ENCODE assay signal across 10 cellular contexts in the genomic region with DNA sequence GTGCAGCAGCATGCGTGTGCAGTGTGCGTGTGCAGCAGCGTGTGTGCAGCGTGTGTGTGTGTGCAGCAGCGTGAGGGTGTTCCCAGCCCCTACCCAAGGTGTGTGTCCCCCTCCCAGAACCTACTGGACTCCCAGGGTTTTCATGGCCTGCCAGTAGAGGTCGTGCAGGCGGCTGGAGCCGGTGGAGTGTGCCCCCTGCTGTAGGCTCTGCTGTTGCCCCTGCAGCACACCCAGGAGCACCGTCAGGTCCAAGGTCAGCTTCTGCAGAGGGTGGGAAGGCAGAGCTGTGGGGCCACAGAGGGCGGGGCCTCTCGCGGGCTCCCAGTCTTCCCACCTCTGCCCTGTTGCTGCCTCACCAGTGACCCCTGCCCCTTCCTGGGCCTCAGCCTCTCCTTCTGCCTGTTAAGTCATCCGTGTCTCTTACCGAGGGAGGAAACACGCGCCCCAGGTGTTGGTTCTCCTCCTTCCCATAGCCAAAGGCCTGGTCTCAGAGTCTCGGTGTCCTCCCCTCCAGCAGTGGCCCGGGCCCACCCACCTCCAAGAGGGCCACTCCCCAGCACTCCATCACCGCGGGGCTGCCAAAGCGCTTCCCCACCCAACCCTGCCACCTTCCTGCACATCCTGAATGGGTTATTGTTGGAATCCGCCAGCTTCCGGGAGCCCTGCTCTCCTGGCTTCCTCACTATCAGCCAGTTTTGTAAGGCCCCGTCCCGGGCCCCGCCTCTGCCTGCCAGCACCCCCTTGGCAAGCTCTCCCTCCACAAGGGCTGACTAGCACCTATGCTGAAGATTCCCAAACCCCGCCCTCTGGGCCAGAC. TPM values are rescaled to one million over a fixed set of nuclear protein-coding genes. Genes with fewer than 3 reads are reported as not detected.
DNase-seq lines count a peak whose midpoint lies in the region; ATAC-seq and TF ChIP-seq lines count a peak whose summit lies in the region.
"Had no signal": no experiment of that assay in that cellular context is flagged by ENCODE, and none has a peak within 500 bp of the region (broad histone marks: within the 10 kb centered on the region; RNA-seq: fewer than 3 reads in every experiment).

No MANE protein-coding gene starts in this region.

- H3K27ac ChIP-seq in right atrium auricular region: peak overlapping the region; percentile 35 to 43
- peak overlapping the region in 2 of 4 donors; percentile 10 to 47 for H3K27ac ChIP-seq in sigmoid colon

- peaks cover 0 to 57% of the 10 kb centered on the region in 2 donors for H3K4me1 ChIP-seq in right atrium auricular region
- peaks cover 0 to 28% (median 22%) of the 10 kb centered on the region in 4 donors for H3K4me1 ChIP-seq in sigmoid colon

- TF ChIP-seq POLR2A in sigmoid colon (IDR thresholded peaks at IDR 0.05): no peak

- no peak overlapping the region for H3K4me3 ChIP-seq in H7 (ENCODE audit: insufficient read depth, low read depth, low read length)
- H3K4me3 ChIP-seq in right atrium auricular region: no peak overlapping the region
- H3K4me3 ChIP-seq in sigmoid colon: no peak overlapping the region

- H3K27me3 ChIP-seq in H7 (ENCODE audit: control insufficient read depth, insufficient read depth, low read length) (no peaks in the 10 kb centered on the region), right atrium auricular region (no peaks in the 10 kb centered on the region), sigmoid colon (peaks cover 0 to 7% (median 5%) of the 10 kb centered on the region in 3 donors)

- intact Hi-C loops in sigmoid colon (cut with DNase I): no loop called here

- peak in 1 of 2 donors; percentile 38 for TF ChIP-seq CTCF in right atrium auricular region (IDR thresholded peaks at IDR 0.05)
- no peak for TF ChIP-seq CTCF in sigmoid colon (IDR thresholded peaks at IDR 0.05)

- no peak for TF ChIP-seq EP300 in sigmoid colon (IDR thresholded peaks at IDR 0.05)

- DNase-seq in H7 (peak; percentile 87), UCSD-AML1 (lab: John Stamatoyannopoulos, UW; ENCODE audit: unreplicated experiment) (peak; percentile 66), right atrium auricular region (ENCODE audit: low spot score) (no peak), sigmoid colon (peak; percentile 66), SW 1271 (lab: John Stamatoyannopoulos, UW) (no peak)
- no peak for DNase-seq in stimulated activated CD4-positive, alpha-beta T cell treated with anti-CD3 and anti-CD28 coated beads, Interleukin-2, amount 100 ng/mL, for 48 hours
- DNase-seq: activated CD4-positive, alpha-beta T cell treated with anti-CD3 and anti-CD28 coated beads, Interleukin-2, amount 50 U/mL, for 1 hour; SIG-M5 had no signal

- ATAC-seq in HG03342 (IDR thresholded peaks at IDR 0.05; ENCODE audit: unreplicated experiment) (no peak), GM19324 (IDR thresholded peaks at IDR 0.05; ENCODE audit: low FRiP score, unreplicated experiment) (no peak)

- peaks cover 28% of the 10 kb centered on the region for H3K36me3 ChIP-seq in H7 (replicated peaks; ENCODE audit: control insufficient read depth, insufficient read depth, low read length)
- H3K36me3 ChIP-seq in right atrium auricular region: peaks cover 71% of the 10 kb centered on the region
- peaks cover 14 to 71% (median 56%) of the 10 kb centered on the region in 4 donors for H3K36me3 ChIP-seq in sigmoid colon

- H3K9me3 ChIP-seq in right atrium auricular region: no peaks in the 10 kb centered on the region
- H3K9me3 ChIP-seq in sigmoid colon: no peaks in the 10 kb centered on the region

- WGBS in sigmoid colon, 2 donors: 61 to 74% methylated on average over 27 of the region's 27 CpGs

RNA-seq across cellular contexts. Expression of gene MYBBP1A, which starts 14.8 kb away (rescaled TPM):
- 140 and 149 TPM in 2 replicates for total RNA-seq in H7 (2014; rRNA removed; shearing (Covaris generic))
- total RNA-seq in right atrium auricular region (10 to 100 TPM; 19.6 to 25.8 TPM), sigmoid colon (10 to 100 TPM; 23.2 to 32.4 (median 27.4) TPM)
- 10 to 100 TPM in 1 of 3 donors, 1 to 10 TPM in 2; 6.6 to 44.5 (median 7.4) TPM for polyA plus RNA-seq in sigmoid colon

RNA-seq across cellular contexts. Expression of gene GGT6, which starts 19.9 kb away (rescaled TPM):
- not detected in 2 replicates for total RNA-seq in H7 (2014; rRNA removed; shearing (Covaris generic))
- total RNA-seq in right atrium auricular region (not detected), sigmoid colon (1 to 10 TPM in 1 of 4 donors, under 1 TPM in 1, not detected in 2; 0.71 to 3.0 TPM)
- 10 to 100 TPM; 22.2 to 94.4 (median 28.4) TPM for polyA plus RNA-seq in sigmoid colon

RNA-seq across cellular contexts. Expression of gene SPNS2, which starts 41.8 kb away (rescaled TPM):
- total RNA-seq in H7 (2014; rRNA removed; shearing (Covaris generic)): 1.8 and 2.1 TPM in 2 replicates
- total RNA-seq in right atrium auricular region (10 to 100 TPM in 1 of 2 donors, 1 to 10 TPM in 1; 7.2 to 16.8 TPM), sigmoid colon (10 to 100 TPM in 1 of 4 donors, 1 to 10 TPM in 3; 5.3 to 10.8 (median 8.3) TPM)
- 10 to 100 TPM in 2 of 3 donors, 1 to 10 TPM in 1; 6.6 to 40.5 (median 12.0) TPM for polyA plus RNA-seq in sigmoid colon

RNA-seq across cellular contexts. Expression of gene SMTNL2, which starts 43.9 kb away (rescaled TPM):
- total RNA-seq in H7 (2014; rRNA removed; shearing (Covaris generic)): 1.4 and 1.9 TPM in 2 replicates
- total RNA-seq in right atrium auricular region: 10 to 100 TPM; 21.1 to 41.6 TPM
- 1 to 10 TPM in 3 of 4 donors, under 1 TPM in 1; 0.33 to 1.9 (median 1.6) TPM for total RNA-seq in sigmoid colon
- under 1 TPM in 2 of 3 donors, not detected in 1; 0.45 to 0.60 TPM for polyA plus RNA-seq in sigmoid colon

Comparison
In these comparisons a context has a peak if more than half of its experiments do, and no peak if none do; other contexts are left out.
1. DNase-seq: peak in H7 (single experiment), UCSD-AML1 (single experiment) and sigmoid colon (single experiment); none in right atrium auricular region (single experiment), stimulated activated CD4-positive, alpha-beta T cell treated with anti-CD3 and anti-CD28 coated beads, Interleukin-2, amount 100 ng/mL, for 48 hours (0 of 2) and SW 1271 (0 of 2).